ENCODE assay signal across 2 cellular contexts in genomic region chr1:179708434-179709195, GRCh38.
A peak's percentile ranks its signal among the peaks of the same experiment; 100 is the strongest.
TF ChIP-seq lines count a peak whose summit lies in the region.

No MANE protein-coding gene starts in this region.

TF ChIP-seq in A549, 52 proteins besides CTCF, POLR2A, EP300 and RAD21 (continued from another document):
- TF ChIP-seq REST (IDR thresholded peaks at IDR 0.05) (no peak), MAFK (IDR thresholded peaks at IDR 0.05; ENCODE audit: partially characterized antibody) (peak; percentile 87)

TF ChIP-seq in K562, 482 proteins besides CTCF, POLR2A, EP300 and RAD21 (continued from another document):
- TF ChIP-seq POLR3A (IDR thresholded peaks at IDR 0.05; ENCODE audit: borderline replicate concordance, extremely low read depth, insufficient read depth, insufficient read length) (no peak), C11orf30 (IDR thresholded peaks at IDR 0.05; ENCODE audit: low read depth) (peak; percentile 79), ATF2 (CRISPR knock-in tag; IDR thresholded peaks at IDR 0.05) (no peak), VEZF1 (CRISPR knock-in tag; IDR thresholded peaks at IDR 0.05) (no peak), ZNF41 (CRISPR knock-in tag; conservative IDR thresholded peaks at IDR 0.05) (no peak), TEAD2 (tag; IDR thresholded peaks at IDR 0.05) (no peak), E2F3 (CRISPR knock-in tag; IDR thresholded peaks at IDR 0.05) (no peak), ZNF740 (CRISPR knock-in tag; IDR thresholded peaks at IDR 0.05) (no peak), ZNF740 (tag; IDR thresholded peaks at IDR 0.05) (no peak), MBD2 (IDR thresholded peaks at IDR 0.05; ENCODE audit: borderline replicate concordance, low read depth) (no peak), ZNF507 (tag; conservative IDR thresholded peaks at IDR 0.05) (no peak), SNRNP70 (optimal IDR thresholded peaks at IDR 0.05; ENCODE audit: low read depth, low read length) (no peak)
